8 cellular contexts compared by ENCODE assay signal in genomic region chr16:81445143-81445922, GRCh38. TPM values are rescaled to one million over a fixed set of nuclear protein-coding genes. Genes with fewer than 3 reads are reported as not detected.
DNase-seq lines count a peak whose midpoint lies in the region; ATAC-seq and TF ChIP-seq lines count a peak whose summit lies in the region.

No MANE protein-coding gene starts in this region.

- ATAC-seq in GM18498 (IDR thresholded peaks at IDR 0.05; ENCODE audit: unreplicated experiment) (peak; percentile 36), HG03521 (IDR thresholded peaks at IDR 0.05; ENCODE audit: unreplicated experiment) (peak; percentile 31), activated B cell treated with CpG ODN at 0.5 μM for 24 hours (ENCODE audit: low read depth) (peak; percentile 15)

- H3K4me3 ChIP-seq in AG04450 (ENCODE audit: low read depth, low read length) (peak overlapping the region; percentile 79), ectodermal cell (ENCODE audit: insufficient read depth, low read depth, low read length) (peak overlapping the region; percentile 80), mesodermal cell (ENCODE audit: extremely low read depth, insufficient read depth, low read length, poor library complexity, severe bottlenecking) (peak overlapping the region; percentile 86), tibial nerve (peak overlapping the region; percentile 71 to 78 (median 74))

- TF ChIP-seq CTCF in AG04450 (IDR thresholded peaks at IDR 0.05; ENCODE audit: low read depth, low read length) (peak; percentile 21; the same call in 1 of the 2 replicates), activated B cell treated with CpG ODN at 0.5 μM for 24 hours (IDR thresholded peaks at IDR 0.05) (no peak), tibial nerve (IDR thresholded peaks at IDR 0.05) (no peak)

- H3K9me3 Mint-ChIP-seq in activated B cell treated with CpG ODN at 0.5 μM for 24 hours = no peaks in the 10 kb centered on the region

- no peak for TF ChIP-seq POLR2A in tibial nerve (IDR thresholded peaks at IDR 0.05)

- 0% methylated on average over 53 to 62 of the region's 62 CpGs for WGBS in ectodermal cell, 2 experiments
- WGBS in mesodermal cell (ENCODE audit: insufficient coverage in 2 of 2), 2 experiments = 0% methylated on average over 35 to 43 of the region's 62 CpGs
- 0 to 9% methylated on average over 8 to 23 of the region's 62 CpGs for WGBS in tibial nerve, 2 donors

- POLR2A ChIA-PET in AG04450 (lab: Yijun Ruan, JAX) = interaction anchor here (0.6 to 0.7 kb wide), 3 partner anchors 48 to 172 kb away, joined by 3 to 5 read pairs (median 3); no protein-coding TSS in a partner anchor
- POLR2A ChIA-PET in activated B cell treated with CpG ODN at 0.5 μM for 24 hours (lab: Charles Lee) = interaction anchor here (0.6 to 12.2 kb wide), 15 partner anchors 9 to 363 kb away, joined by 3 to 134 read pairs (median 4); no protein-coding TSS in a partner anchor

- H3K4me1 Mint-ChIP-seq in activated B cell treated with CpG ODN at 0.5 μM for 24 hours = peaks cover 51% of the 10 kb centered on the region

- peaks cover 32% of the 10 kb centered on the region for H3K27me3 ChIP-seq in AG04450 (ENCODE audit: control insufficient read depth, insufficient read depth, low read length)
- peaks cover 19% of the 10 kb centered on the region for H3K27me3 ChIP-seq in ectodermal cell (ENCODE audit: control insufficient read depth, insufficient read depth, low read length, poor library complexity, severe bottlenecking)
- H3K27me3 ChIP-seq in tibial nerve = no peaks in the 10 kb centered on the region

- no peak overlapping the region for H3K27ac ChIP-seq in AG04450 (ENCODE audit: low read depth, low read length)
- H3K27ac ChIP-seq in ectodermal cell (ENCODE audit: insufficient read depth, low read depth, low read length, poor library complexity, severe bottlenecking) = peak overlapping the region; percentile 8
- H3K27ac ChIP-seq in mesodermal cell (ENCODE audit: low read depth, low read length, severe bottlenecking) = peak overlapping the region; percentile 37
- peak overlapping the region; percentile 70 to 89 (median 86) for H3K27ac ChIP-seq in tibial nerve

- CTCF ChIA-PET in AG04450 (lab: Charles Lee) (interaction anchor here (0.6 kb wide), 1 partner anchor 34 kb away, joined by 5 read pairs; no protein-coding TSS in a partner anchor), activated B cell treated with CpG ODN at 0.5 μM for 24 hours (lab: Charles Lee) (interaction anchor here (0.9 to 1.2 kb wide), 2 partner anchors 36 to 56 kb away, joined by 3 to 4 read pairs; no protein-coding TSS in a partner anchor)

- H3K27me3 Mint-ChIP-seq in activated B cell treated with CpG ODN at 0.5 μM for 24 hours = no peaks in the 10 kb centered on the region

- no peaks in the 10 kb centered on the region; the same call in 1 of the 2 replicates for H3K9me3 ChIP-seq in AG04450 (ENCODE audit: control insufficient read depth, insufficient read depth, low read length)
- no peaks in the 10 kb centered on the region for H3K9me3 ChIP-seq in ectodermal cell (ENCODE audit: control insufficient read depth, low read length)
- H3K9me3 ChIP-seq in mesodermal cell (ENCODE audit: control insufficient read depth, low read length) = no peaks in the 10 kb centered on the region
- H3K9me3 ChIP-seq in tibial nerve = no peaks in the 10 kb centered on the region

- TF ChIP-seq EP300 in tibial nerve (IDR thresholded peaks at IDR 0.05) = no peak

- H3K36me3 ChIP-seq in ectodermal cell (ENCODE audit: control insufficient read depth, insufficient read depth, low read length) (no peaks in the 10 kb centered on the region), mesodermal cell (ENCODE audit: control insufficient read depth, insufficient read depth, low read length) (peaks cover 5% of the 10 kb centered on the region), tibial nerve (no peaks in the 10 kb centered on the region)

- peaks cover 26% of the 10 kb centered on the region for H3K4me1 ChIP-seq in ectodermal cell (ENCODE audit: control insufficient read depth, insufficient read depth, low read length)
- H3K4me1 ChIP-seq in mesodermal cell (ENCODE audit: control insufficient read depth, insufficient read depth, low read length, poor library complexity, severe bottlenecking) = peaks cover 18% of the 10 kb centered on the region
- peaks cover 0 to 43% (median 22%) of the 10 kb centered on the region in 4 donors for H3K4me1 ChIP-seq in tibial nerve

- peak overlapping the region; percentile 87 for H3K4me3 Mint-ChIP-seq in activated B cell treated with CpG ODN at 0.5 μM for 24 hours

- no peak for DNase-seq in AG04450 (ENCODE audit: low read depth, low spot score)
- DNase-seq in activated B cell treated with CpG ODN at 0.5 μM for 24 hours = peak; percentile 50
- no peak for DNase-seq in tibial nerve (ENCODE audit: low spot score in 2 of 2)
- DNase-seq in GF-D8 (lab: John Stamatoyannopoulos, UW) = no peak

- H3K36me3 Mint-ChIP-seq in activated B cell treated with CpG ODN at 0.5 μM for 24 hours (ENCODE audit: low read depth) = peaks cover 12% of the 10 kb centered on the region

- intact Hi-C loops in activated B cell treated with CpG ODN at 0.5 μM for 24 hours (cut with micrococcal nuclease) = loop anchor here (2.0 kb wide), 2 partner anchors 17 to 43 kb away; no protein-coding TSS in a partner anchor

- peak overlapping the region; percentile 75 for H3K27ac Mint-ChIP-seq in activated B cell treated with CpG ODN at 0.5 μM for 24 hours

RNA-seq across cellular contexts. Expression of gene CMIP, which starts 0.7 kb away (rescaled TPM):
- 2.7 and 5.5 TPM in 2 replicates for polyA plus RNA-seq in AG04450 (2011; rRNA removed)
- 8.3 and 14.3 TPM in 2 replicates for polyA minus RNA-seq in AG04450 (2011; rRNA and poly(A)+ RNA removed)
- total RNA-seq in activated B cell treated with CpG ODN at 0.5 μM for 24 hours (62.4 and 76.3 TPM in 2 replicates), tibial nerve (10 to 100 TPM; 28.2 to 48.8 (median 31.8) TPM)
- polyA plus RNA-seq in ectodermal cell (2013, experiment 1 of 4) = 45.9 TPM
- 55.6 TPM for polyA plus RNA-seq in ectodermal cell (2013, experiment 2 of 4)
- polyA plus RNA-seq in ectodermal cell (2013, experiment 3 of 4) = 35.3 TPM
- 40.9 TPM for polyA plus RNA-seq in ectodermal cell (2013, experiment 4 of 4)
- 43.4 TPM for polyA plus RNA-seq in mesodermal cell (2013, experiment 1 of 2)
- 38.5 TPM for polyA plus RNA-seq in mesodermal cell (2013, experiment 2 of 2)
